ENCODE assay signal across 19 cellular contexts in the genomic region with DNA sequence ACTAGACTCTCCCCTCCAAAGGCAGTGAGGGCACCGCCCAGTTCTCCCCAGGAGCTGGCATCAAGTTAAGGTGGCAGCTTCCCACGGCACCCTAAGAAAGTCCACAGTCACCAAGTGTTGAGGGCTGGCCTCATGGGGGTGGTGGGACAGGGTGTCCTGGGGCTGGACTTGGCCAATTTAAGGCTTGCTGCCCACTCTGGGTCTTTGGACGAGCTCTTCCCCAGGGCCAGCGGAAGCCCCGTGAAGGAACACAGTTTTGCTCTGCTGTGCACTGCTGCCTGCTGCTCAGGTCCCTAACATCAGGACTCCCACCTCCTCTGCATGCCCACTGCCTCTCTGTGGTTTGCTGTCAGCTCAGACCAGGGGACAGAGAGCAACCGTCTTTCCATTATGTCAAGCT. TPM values are rescaled to one million over a fixed set of nuclear protein-coding genes. Genes with fewer than 3 reads are reported as not detected.
A peak's percentile ranks its signal among the peaks of the same experiment; 100 is the strongest.
DNase-seq lines count a peak whose midpoint lies in the region; FAIRE-seq and TF ChIP-seq lines count a peak whose summit lies in the region.
"Had no signal": no experiment of that assay in that cellular context is flagged by ENCODE, and none has a peak within 500 bp of the region (broad histone marks: within the 10 kb centered on the region; RNA-seq: fewer than 3 reads in every experiment).

No MANE protein-coding gene starts in this region.

- H3K27me3 Mint-ChIP-seq in type B pancreatic cell, result peaks cover 18% of the 10 kb centered on the region
- H3K27me3 Mint-ChIP-seq: CD4-positive, alpha-beta T cell had no signal

- H3K4me2 ChIP-seq in BLaER1, result peak overlapping the region; percentile 71

- no peaks in the 10 kb centered on the region for H3K27me3 ChIP-seq in BLaER1
- no peaks in the 10 kb centered on the region; the same call in 1 of the 2 replicates for H3K27me3 ChIP-seq in H7 (ENCODE audit: control insufficient read depth, insufficient read depth, low read length)

- peak overlapping the region; percentile 57 for H3K27ac ChIP-seq in BLaER1
- H3K27ac ChIP-seq: C4-2B had no signal

- no peak for FAIRE-seq in D721Med (lab: Jason Lieb, UNC)
- FAIRE-seq: GM12892, GM18507 had no signal

- H3K36me3 ChIP-seq in BLaER1, result no peaks in the 10 kb centered on the region
- H3K36me3 ChIP-seq in H7 (replicated peaks; ENCODE audit: control insufficient read depth, insufficient read depth, low read length), result no peaks in the 10 kb centered on the region

- no peak overlapping the region for H3K27ac Mint-ChIP-seq in type B pancreatic cell
- H3K27ac Mint-ChIP-seq: B cell; CD4-positive, alpha-beta T cell had no signal

- H3K4me1 ChIP-seq in BLaER1, result peaks cover 57% of the 10 kb centered on the region
- H3K4me1 ChIP-seq: Caco-2 had no signal

- H3K4me3 Mint-ChIP-seq in type B pancreatic cell, result no peak overlapping the region
- H3K4me3 Mint-ChIP-seq: B cell; CD4-positive, alpha-beta T cell had no signal

- no peaks in the 10 kb centered on the region for H3K9me3 Mint-ChIP-seq in type B pancreatic cell
- H3K9me3 Mint-ChIP-seq: CD4-positive, alpha-beta T cell had no signal

- no peaks in the 10 kb centered on the region for H3K36me3 Mint-ChIP-seq in type B pancreatic cell

- 0 out of 2 replicates have a peak, but pooled peaks cover under 1% of the 10 kb centered on the region for H3K9me3 ChIP-seq in BLaER1
- H3K9me3 ChIP-seq: Caco-2 had no signal

- H4K20me1 ChIP-seq in BLaER1, result no peaks in the 10 kb centered on the region

- DNase-seq in H7 (peak; percentile 13), islet precursor cell (peak; percentile 35), type B pancreatic cell (ENCODE audit: extremely low spot score, unreplicated experiment) (peak; percentile 62), NCI-H1092 treated with DMSO at 0.1 percent for 48 hours (lab: John Stamatoyannopoulos, UW) (no peak), D721Med (ENCODE audit: insufficient read length, low spot score) (no peak)
- no peak for DNase-seq in stimulated activated CD4-positive, alpha-beta T cell treated with anti-CD3 and anti-CD28 coated beads, Interleukin-4, amount 100 ng/mL, for 4 hours
- DNase-seq: Caco-2; CD4-positive, alpha-beta T cell; DMS79; GDM1 had no signal

- H3K4me3 ChIP-seq in BLaER1 (no peak overlapping the region), H7 (ENCODE audit: insufficient read depth, low read depth, low read length) (no peak overlapping the region)

- TF ChIP-seq CTCF in type B pancreatic cell (conservative IDR thresholded peaks at IDR 0.05), result no peak
- TF ChIP-seq CTCF in D721Med (IDR thresholded peaks at IDR 0.05; ENCODE audit: insufficient read depth, missing control alignments), result no peak

- H3K9ac ChIP-seq in BLaER1, result no peak overlapping the region

- H3K4me1 Mint-ChIP-seq in type B pancreatic cell (ENCODE audit: unreplicated experiment), result peaks cover 20% of the 10 kb centered on the region
- H3K4me1 Mint-ChIP-seq: B cell had no signal

RNA-seq across cellular contexts. Expression of a gene that starts 57.3 kb away (rescaled TPM):
- total RNA-seq in H7 (2014; rRNA removed; shearing (Covaris generic)), result not detected in 2 replicates
- total RNA-seq in type B pancreatic cell (ENCODE audit: low replicate concordance), result 0.40 and 1.2 TPM in 2 replicates
- total RNA-seq: A172; B cell; Caco-2; CD4-positive, alpha-beta T cell; Daoy; H4; HT-29 had no signal

Comparison
In these comparisons a context has a peak if more than half of its experiments do, and no peak if none do; other contexts are left out.
1. DNase-seq: peak in H7 (single experiment), islet precursor cell (single experiment) and type B pancreatic cell (single experiment); none in stimulated activated CD4-positive, alpha-beta T cell treated with anti-CD3 and anti-CD28 coated beads, Interleukin-4, amount 100 ng/mL, for 4 hours (0 of 2), NCI-H1092 treated with DMSO at 0.1 percent for 48 hours (single experiment) and D721Med (single experiment).